Comparison of ENCODE assay signal across 13 cellular contexts in genomic region chr1:223010552-223011229, GRCh38.
DNase-seq lines count a peak whose midpoint lies in the region; ATAC-seq and TF ChIP-seq lines count a peak whose summit lies in the region.
"Had no signal": no experiment of that assay in that cellular context is flagged by ENCODE, and none has a peak within 500 bp of the region (broad histone marks: within the 10 kb centered on the region; RNA-seq: fewer than 3 reads in every experiment).

No MANE protein-coding gene starts in this region.

- no peaks in the 10 kb centered on the region for H3K9me3 ChIP-seq in GM23248 (ENCODE audit: low read depth)
- H3K9me3 ChIP-seq in hepatocyte (ENCODE audit: low read depth): no peaks in the 10 kb centered on the region
- H3K9me3 ChIP-seq in trophoblast cell (ENCODE audit: insufficient read depth, low read depth, low read length): no peaks in the 10 kb centered on the region
- no peaks in the 10 kb centered on the region for H3K9me3 ChIP-seq in upper lobe of right lung
- H3K9me3 ChIP-seq: prostate gland had no signal

- intact Hi-C loops in upper lobe of right lung (cut with DNase I): no loop called here

- H3K4me3 ChIP-seq in GM23248 (peak overlapping the region; percentile 35; the same call in 1 of the 2 replicates), hepatocyte (no peak overlapping the region), trophoblast cell (ENCODE audit: low read depth, low read length) (no peak overlapping the region), upper lobe of right lung (no peak overlapping the region)
- H3K4me3 ChIP-seq: prostate gland had no signal

- no peak overlapping the region for H2BK5ac ChIP-seq in trophoblast cell (ENCODE audit: low read depth, low read length, poor library complexity)

- no peak for TF ChIP-seq CTCF in hepatocyte (IDR thresholded peaks at IDR 0.05; ENCODE audit: poor library complexity)
- TF ChIP-seq CTCF in upper lobe of right lung (IDR thresholded peaks at IDR 0.05): no peak

- no peak overlapping the region for H3K23ac ChIP-seq in trophoblast cell (ENCODE audit: low read length)

- no peaks in the 10 kb centered on the region for H3K9me2 ChIP-seq in GM23248 (ENCODE audit: insufficient read depth)
- no peaks in the 10 kb centered on the region for H3K9me2 ChIP-seq in hepatocyte (replicated peaks; ENCODE audit: insufficient read depth)

- H3K14ac ChIP-seq in trophoblast cell (ENCODE audit: low read length): no peak overlapping the region

- H2AK5ac ChIP-seq in trophoblast cell (ENCODE audit: low read length): no peak overlapping the region

- no peak overlapping the region for H3K18ac ChIP-seq in trophoblast cell (ENCODE audit: low read length)

- peak overlapping the region; percentile 3; the same call in 1 of the 2 replicates for H3K9ac ChIP-seq in GM23248
- H3K9ac ChIP-seq in trophoblast cell (ENCODE audit: low read length): no peak overlapping the region

- peak overlapping the region; percentile 52 for H2AFZ ChIP-seq in GM23248
- peak overlapping the region; percentile 4 for H2AFZ ChIP-seq in hepatocyte
- no peak overlapping the region for H2AFZ ChIP-seq in trophoblast cell (ENCODE audit: insufficient read depth, low read length, poor library complexity)

- no peak overlapping the region for H2BK12ac ChIP-seq in trophoblast cell (ENCODE audit: low read length)

- peak overlapping the region; percentile 44 for H3K4ac ChIP-seq in trophoblast cell (ENCODE audit: low read depth, low read length)

- no peak for ATAC-seq in upper lobe of right lung

- no peak overlapping the region for H4K12ac ChIP-seq in trophoblast cell (ENCODE audit: low read depth, low read length)

- DNase-seq in GM23248: peak; percentile 50
- peak; percentile 66 for DNase-seq in SK-MEL-5 (ENCODE audit: low read depth, low spot score)
- no peak for DNase-seq in hepatocyte (ENCODE audit: low spot score)
- DNase-seq in trophoblast cell: no peak
- DNase-seq in upper lobe of right lung: no peak
- DNase-seq in GM19240 (ENCODE audit: insufficient read length, low spot score): no peak
- no peak for DNase-seq in SW 1271 (lab: John Stamatoyannopoulos, UW)
- DNase-seq in Ammon's horn (ENCODE audit: low spot score): no peak
- DNase-seq: activated CD8-positive, alpha-beta memory T cell treated with anti-CD3 and anti-CD28 coated beads, Interleukin-2, amount 50 U/mL, for 4 hours; CD8-positive, alpha-beta memory T cell; MV-4-11 had no signal

- no peak overlapping the region for H2BK120ac ChIP-seq in trophoblast cell (ENCODE audit: insufficient read depth, low read length, poor library complexity)

- no peak overlapping the region for H4K91ac ChIP-seq in trophoblast cell (ENCODE audit: low read depth, low read length)

- in situ Hi-C loops in GM23248 (cut with MboI) (no loop called here), SK-MEL-5 (cut with HindIII; ENCODE audit: low pct_unique_long_range_greater_than_20kb, low sequenced_read_pairs) (no loop called here)

- peaks cover 7% of the 10 kb centered on the region for H3K79me1 ChIP-seq in trophoblast cell (ENCODE audit: low read length)

- H3K27ac ChIP-seq in GM23248 (no peak overlapping the region), hepatocyte (peak overlapping the region; percentile 50), trophoblast cell (ENCODE audit: low read depth, low read length) (no peak overlapping the region), upper lobe of right lung (no peak overlapping the region)
- H3K27ac ChIP-seq: prostate gland, VCaP had no signal

- no peak overlapping the region for H4K8ac ChIP-seq in trophoblast cell (ENCODE audit: low read depth, low read length)

- peaks cover 11% of the 10 kb centered on the region; the same call in 1 of the 2 replicates for H3F3A ChIP-seq in GM23248 (ENCODE audit: insufficient read depth)

- H3K27me3 ChIP-seq in GM23248 (replicated peaks; ENCODE audit: insufficient read depth): no peaks in the 10 kb centered on the region; the same call in 1 of the 2 replicates
- no peaks in the 10 kb centered on the region for H3K27me3 ChIP-seq in hepatocyte
- no peaks in the 10 kb centered on the region for H3K27me3 ChIP-seq in trophoblast cell (ENCODE audit: insufficient read depth, low read length)
- no peaks in the 10 kb centered on the region for H3K27me3 ChIP-seq in upper lobe of right lung

- peaks cover 14% of the 10 kb centered on the region for H3K4me1 ChIP-seq in GM23248 (ENCODE audit: insufficient read depth)
- peaks cover 30% of the 10 kb centered on the region for H3K4me1 ChIP-seq in hepatocyte (ENCODE audit: insufficient read depth)
- H3K4me1 ChIP-seq in trophoblast cell (ENCODE audit: control insufficient read depth in 1 of 2, insufficient read depth in 2 of 2, low read length in 2 of 2): peaks cover 7 to 13% of the 10 kb centered on the region in 2 experiments
- no peaks in the 10 kb centered on the region for H3K4me1 ChIP-seq in upper lobe of right lung
- H3K4me1 ChIP-seq: prostate gland had no signal

- WGBS in GM23248 (ENCODE audit: low coverage in 1 of 2, low lambda C conversion rate in 2 of 2, missing lambda C conversion rate in 2 of 2), 2 experiments: 28 to 29% methylated on average over 4 of the region's 4 CpGs
- WGBS in hepatocyte (ENCODE audit: low lambda C conversion rate, missing lambda C conversion rate): 28% methylated on average over 4 of the region's 4 CpGs
- WGBS in trophoblast cell (ENCODE audit: extremely low coverage, insufficient coverage, insufficient read length): no CpG with 5 or more reads among the region's 4 CpGs

- H3K79me2 ChIP-seq in GM23248 (ENCODE audit: insufficient read depth) (no peaks in the 10 kb centered on the region), hepatocyte (no peaks in the 10 kb centered on the region), trophoblast cell (ENCODE audit: control insufficient read depth, insufficient read depth, low read length, poor library complexity) (no peaks in the 10 kb centered on the region)

- no peaks in the 10 kb centered on the region for H3K36me3 ChIP-seq in GM23248 (ENCODE audit: low read depth)
- H3K36me3 ChIP-seq in hepatocyte (replicated peaks; ENCODE audit: insufficient read depth, low read depth): no peaks in the 10 kb centered on the region
- H3K36me3 ChIP-seq in trophoblast cell (ENCODE audit: control insufficient read depth in 1 of 2, insufficient read depth in 2 of 2, low read length in 2 of 2): peaks cover 0 to 3% of the 10 kb centered on the region in 2 experiments
- no peaks in the 10 kb centered on the region for H3K36me3 ChIP-seq in upper lobe of right lung
- H3K36me3 ChIP-seq: prostate gland had no signal

- H4K20me1 ChIP-seq in GM23248 (ENCODE audit: insufficient read depth) (no peaks in the 10 kb centered on the region), hepatocyte (ENCODE audit: insufficient read depth, poor library complexity, severe bottlenecking) (no peaks in the 10 kb centered on the region)

- H3K4me2 ChIP-seq in GM23248 (ENCODE audit: unreplicated experiment): peak overlapping the region; percentile 69
- H3K4me2 ChIP-seq in hepatocyte: peak overlapping the region; percentile 37
- H3K4me2 ChIP-seq in trophoblast cell (ENCODE audit: low read length): no peak overlapping the region

Comparison
In these comparisons a context has a peak if more than half of its experiments do, and no peak if none do; other contexts are left out.
1. DNase-seq: peak in GM23248 (single experiment) and SK-MEL-5 (single experiment); none in hepatocyte (single experiment), trophoblast cell (0 of 2), upper lobe of right lung (single experiment), GM19240 (single experiment), SW 1271 (0 of 2) and Ammon's horn (single experiment).